23 cellular contexts compared by ENCODE assay signal in the genomic region with DNA sequence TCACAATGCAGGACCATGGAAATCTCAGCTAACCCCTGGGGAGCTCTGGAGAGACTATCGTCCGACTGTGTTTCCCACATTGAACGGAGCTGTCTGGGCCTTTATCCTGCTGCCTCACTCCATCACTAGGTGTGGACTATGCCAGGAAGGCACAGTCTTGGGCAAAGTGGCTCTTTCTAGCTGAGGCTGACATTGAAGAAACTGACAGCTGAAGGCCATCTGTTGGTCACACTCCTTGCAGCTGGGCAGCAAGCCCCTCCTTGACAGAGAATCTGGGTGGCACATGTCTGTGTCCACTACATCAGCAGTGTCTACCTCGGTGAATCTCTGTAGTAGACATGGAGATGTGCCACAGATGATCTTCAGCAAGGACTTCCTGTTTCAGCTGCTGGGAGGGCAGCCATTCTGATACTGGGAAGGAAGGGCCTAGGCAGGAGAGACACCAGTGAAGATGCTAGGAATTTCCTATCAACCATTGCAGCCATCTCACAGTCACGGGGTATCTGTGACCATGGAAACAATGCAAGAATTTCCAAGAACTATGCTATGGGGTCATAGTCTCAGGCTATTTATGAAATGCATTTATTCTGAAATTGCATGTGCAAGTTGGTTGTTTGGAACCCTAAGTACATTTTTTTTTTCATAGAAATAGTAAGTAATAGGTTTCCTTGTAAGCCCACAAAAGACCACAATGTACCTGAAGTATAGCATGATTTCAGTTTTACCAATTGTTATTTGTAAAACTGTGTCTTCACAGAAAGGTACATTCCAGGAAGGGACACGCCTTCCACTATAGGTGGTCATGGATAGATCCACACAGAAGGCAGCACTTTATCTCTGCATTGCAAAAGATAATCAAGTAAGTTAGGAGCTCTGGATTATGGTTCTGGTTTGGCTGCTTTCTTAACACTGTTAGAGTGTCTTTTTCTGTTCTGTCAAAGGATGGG.
DNase-seq lines count a peak whose midpoint lies in the region; ATAC-seq and TF ChIP-seq lines count a peak whose summit lies in the region.
"Had no signal": no experiment of that assay in that cellular context is flagged by ENCODE, and none has a peak within 500 bp of the region (broad histone marks: within the 10 kb centered on the region; RNA-seq: fewer than 3 reads in every experiment).

No MANE protein-coding gene starts in this region.

- peak overlapping the region; percentile 41 for H2AFZ ChIP-seq in neuronal stem cell (ENCODE audit: low read length)

- no peaks in the 10 kb centered on the region for H3K27me3 ChIP-seq in CD8-positive, alpha-beta T cell (ENCODE audit: insufficient read depth, low read length)
- no peaks in the 10 kb centered on the region for H3K27me3 ChIP-seq in neuronal stem cell (ENCODE audit: control insufficient read depth in 3 of 3, insufficient read depth in 3 of 3, low read depth in 1 of 3, low read length in 3 of 3)
- H3K27me3 ChIP-seq: body of pancreas, gastrocnemius medialis, right lobe of liver had no signal

- no peak overlapping the region for H3K14ac ChIP-seq in neuronal stem cell (ENCODE audit: low read length)

- no peaks in the 10 kb centered on the region for H3K36me3 Mint-ChIP-seq in CD8-positive, alpha-beta T cell
- H3K36me3 Mint-ChIP-seq in activated naive CD8-positive, alpha-beta T cell: no peaks in the 10 kb centered on the region

- no peak overlapping the region for H3K9ac ChIP-seq in neuronal stem cell (ENCODE audit: low read depth, low read length, poor library complexity)

- H2BK5ac ChIP-seq in neuronal stem cell (ENCODE audit: low read length): no peak overlapping the region

- ATAC-seq in CD8-positive, alpha-beta T cell: no peak
- no peak for ATAC-seq in GM18517 (IDR thresholded peaks at IDR 0.05; ENCODE audit: unreplicated experiment)
- ATAC-seq: body of pancreas, gastrocnemius medialis, left colon, right lobe of liver had no signal

- intact Hi-C loops in CD8-positive, alpha-beta T cell (cut with DNase I, micrococcal nuclease): loop anchor here in 1 of 2 experiments (5.0 kb wide), 1 partner anchor 77 kb away; no protein-coding TSS in a partner anchor

- no peak overlapping the region for H2BK120ac ChIP-seq in neuronal stem cell (ENCODE audit: low read depth, low read length)

- no peaks in the 10 kb centered on the region for H3K27me3 Mint-ChIP-seq in CD8-positive, alpha-beta T cell (ENCODE audit: low read depth)
- H3K27me3 Mint-ChIP-seq in activated naive CD8-positive, alpha-beta T cell: no peaks in the 10 kb centered on the region
- H3K27me3 Mint-ChIP-seq: B cell had no signal

- no peak for DNase-seq in CD8-positive, alpha-beta T cell
- DNase-seq in LHCN-M2 (ENCODE audit: low read depth) (peak; percentile 3), neuronal stem cell (ENCODE audit: low spot score) (no peak), AG08395 (ENCODE audit: low spot score) (no peak), GM19240 (ENCODE audit: insufficient read length, low spot score) (no peak)
- DNase-seq: activated CD4-positive, alpha-beta T cell treated with anti-CD3 and anti-CD28 coated beads for 4 hours; activated effector memory CD4-positive, alpha-beta T cell treated with anti-CD3 and anti-CD28 coated beads, Interleukin-2, amount 50 U/mL, for 16 hours; body of pancreas; cortex of kidney; gastrocnemius medialis; GOT3; IMR-90; left colon; MV-4-11; NCI-H2081; NCI-H510A treated with DMSO at 0.1 percent for 48 hours; right lobe of liver; SHP77; stimulated activated CD4-positive, alpha-beta T cell treated with anti-CD3 and anti-CD28 coated beads, Interleukin-1b, Interleukin-23, amount 100 ng/mL, for 48 hours; T-helper 9 cell had no signal

- POLR2A ChIA-PET in CD8-positive, alpha-beta T cell (lab: Charles Lee): interaction anchor here (1.0 kb wide), 1 partner anchor 105 kb away, joined by 5 read pairs; no protein-coding TSS in a partner anchor

- no peak overlapping the region for H3K23ac ChIP-seq in neuronal stem cell (ENCODE audit: low read depth, low read length, poor library complexity)

- peak overlapping the region; percentile 86 for H3K27ac Mint-ChIP-seq in CD8-positive, alpha-beta T cell
- peak overlapping the region; percentile 96 for H3K27ac Mint-ChIP-seq in activated naive CD8-positive, alpha-beta T cell
- H3K27ac Mint-ChIP-seq: B cell had no signal

- no peaks in the 10 kb centered on the region for H3K9me3 Mint-ChIP-seq in CD8-positive, alpha-beta T cell
- no peaks in the 10 kb centered on the region for H3K9me3 Mint-ChIP-seq in activated naive CD8-positive, alpha-beta T cell (ENCODE audit: low read depth)

- peak overlapping the region; percentile 50 for H2BK15ac ChIP-seq in neuronal stem cell (ENCODE audit: low read length)

- CTCF ChIA-PET in CD8-positive, alpha-beta T cell (lab: Charles Lee): interaction anchor here (0.7 kb wide), 1 partner anchor 235 kb away, joined by 4 read pairs; no protein-coding TSS in a partner anchor

- no peaks in the 10 kb centered on the region for H3K9me3 ChIP-seq in CD8-positive, alpha-beta T cell (ENCODE audit: low read length)
- peaks cover 0 to 3% of the 10 kb centered on the region in 2 donors for H3K9me3 ChIP-seq in neuronal stem cell (replicated peaks in 1 of 2; ENCODE audit: control insufficient read depth in 2 of 2, insufficient read depth in 1 of 2, low read depth in 1 of 2, low read length in 2 of 2)
- H3K9me3 ChIP-seq: body of pancreas, gastrocnemius medialis, right lobe of liver had no signal

- H2BK12ac ChIP-seq in neuronal stem cell (ENCODE audit: low read length): no peak overlapping the region

- H3K4me3 ChIP-seq in CD8-positive, alpha-beta T cell (ENCODE audit: low read depth, low read length): no peak overlapping the region
- H3K4me3 ChIP-seq in neuronal stem cell (ENCODE audit: low read length in 2 of 2): no peak overlapping the region
- H3K4me3 ChIP-seq: body of pancreas, gastrocnemius medialis, right lobe of liver had no signal

- no peak overlapping the region for H4K91ac ChIP-seq in neuronal stem cell (ENCODE audit: low read depth, low read length, poor library complexity)

- H3K4me1 ChIP-seq in CD8-positive, alpha-beta T cell (ENCODE audit: insufficient read depth, low read length): peaks cover 76% of the 10 kb centered on the region
- H3K4me1 ChIP-seq in neuronal stem cell (ENCODE audit: control insufficient read depth in 2 of 2, insufficient read depth in 1 of 2, low read depth in 1 of 2, low read length in 2 of 2): peaks cover 3 to 10% of the 10 kb centered on the region in 2 donors
- H3K4me1 ChIP-seq: body of pancreas, gastrocnemius medialis, right lobe of liver had no signal

- no CpG with 5 or more reads among the region's 6 CpGs for WGBS in neuronal stem cell (ENCODE audit: extremely low coverage in 2 of 2, insufficient read length in 2 of 2, insufficient replicate concordance in 1 of 2), 2 donors

- H3K4me1 Mint-ChIP-seq in CD8-positive, alpha-beta T cell (ENCODE audit: low read depth): peaks cover 78% of the 10 kb centered on the region
- H3K4me1 Mint-ChIP-seq in activated naive CD8-positive, alpha-beta T cell (ENCODE audit: low read depth): peaks cover 87% of the 10 kb centered on the region

- no peak overlapping the region for H3K4ac ChIP-seq in neuronal stem cell (ENCODE audit: low read length)

- no peak overlapping the region for H3K27ac ChIP-seq in CD8-positive, alpha-beta T cell (ENCODE audit: low read depth, low read length)
- no peak overlapping the region for H3K27ac ChIP-seq in neuronal stem cell (replicated peaks; ENCODE audit: low read length)
- H3K27ac ChIP-seq: body of pancreas, gastrocnemius medialis, right lobe of liver had no signal

- no peaks in the 10 kb centered on the region for H3K79me1 ChIP-seq in neuronal stem cell (ENCODE audit: low read depth, low read length)

- H3K36me3 ChIP-seq in CD8-positive, alpha-beta T cell (ENCODE audit: insufficient read depth, low read length): no peaks in the 10 kb centered on the region
- no peaks in the 10 kb centered on the region for H3K36me3 ChIP-seq in neuronal stem cell (replicated peaks in 1 of 2; ENCODE audit: control insufficient read depth in 2 of 2, insufficient read depth in 2 of 2, low read length in 2 of 2)
- H3K36me3 ChIP-seq: gastrocnemius medialis, right lobe of liver had no signal

- no peak overlapping the region for H2AK5ac ChIP-seq in neuronal stem cell (ENCODE audit: low read depth, low read length)

- H4K8ac ChIP-seq in neuronal stem cell (ENCODE audit: low read depth, low read length): no peak overlapping the region

- no peak overlapping the region for H3K4me2 ChIP-seq in neuronal stem cell (ENCODE audit: insufficient read depth, low read length, poor library complexity, severe bottlenecking)

- H3K18ac ChIP-seq in neuronal stem cell (ENCODE audit: low read length): no peak overlapping the region

- no peak for TF ChIP-seq CTCF in CD8-positive, alpha-beta T cell (IDR thresholded peaks at IDR 0.05)

- H3K4me3 Mint-ChIP-seq in CD8-positive, alpha-beta T cell: no peak overlapping the region
- peak overlapping the region; percentile 32 for H3K4me3 Mint-ChIP-seq in activated naive CD8-positive, alpha-beta T cell
- H3K4me3 Mint-ChIP-seq: B cell had no signal
